Comparison of ENCODE assay signal across 2 cellular contexts in genomic region chr14:37583358-37584210, GRCh38.
A peak's percentile ranks its signal among the peaks of the same experiment; 100 is the strongest.
TF ChIP-seq lines count a peak whose summit lies in the region.

No MANE protein-coding gene starts in this region.

TF ChIP-seq in A549, 52 proteins besides CTCF, POLR2A, EP300 and RAD21:
- TF ChIP-seq ATOH8 (CRISPR knock-in tag; IDR thresholded peaks at IDR 0.05; ENCODE audit: low read depth) (no peak), ELK1 (IDR thresholded peaks at IDR 0.05; ENCODE audit: low read depth, low read length) (no peak), PHF8 (IDR thresholded peaks at IDR 0.05; ENCODE audit: borderline replicate concordance, low read depth) (peak; percentile 56; the same call in 1 of the 2 replicates), HEYL (CRISPR knock-in tag; IDR thresholded peaks at IDR 0.05) (no peak), BCL3 (IDR thresholded peaks at IDR 0.05) (peak; percentile 47; the same call in 2 of the 3 replicates), POLR2AphosphoS2 (conservative IDR thresholded peaks at IDR 0.05; ENCODE audit: low read length) (no peak), HOXB13 (CRISPR knock-in tag; IDR thresholded peaks at IDR 0.05; ENCODE audit: low read depth) (no peak), KDM1A (IDR thresholded peaks at IDR 0.05; ENCODE audit: low read depth) (no peak), NR3C1 (IDR thresholded peaks at IDR 0.05) (no peak), ZFP36 (IDR thresholded peaks at IDR 0.05; ENCODE audit: borderline replicate concordance, partially characterized antibody) (no peak), E2F6 (IDR thresholded peaks at IDR 0.05; ENCODE audit: borderline replicate concordance, low read depth) (0 out of 2 replicates have a peak, but pooled peaks have one; percentile 34), TP53 (CRISPR knock-in tag; IDR thresholded peaks at IDR 0.05) (no peak), REST (IDR thresholded peaks at IDR 0.05) (no peak), HMGXB4 (CRISPR knock-in tag; IDR thresholded peaks at IDR 0.05; ENCODE audit: borderline replicate concordance) (no peak), MYC (IDR thresholded peaks at IDR 0.05; ENCODE audit: borderline replicate concordance, low read length) (no peak), SMC3 (IDR thresholded peaks at IDR 0.05) (0 out of 3 replicates have a peak, but pooled peaks have one; percentile 6)

TF ChIP-seq in HepG2, 621 proteins besides CTCF, POLR2A, EP300 and RAD21 (continues in another document):
- no peak for TF ChIP-seq TCF12 (IDR thresholded peaks at IDR 0.05)
- TF ChIP-seq TCF12 (CRISPR knock-in tag; IDR thresholded peaks at IDR 0.05) = no peak
- TF ChIP-seq NR0B2 (CRISPR knock-in tag; IDR thresholded peaks at IDR 0.05) = no peak
- TF ChIP-seq ZNF878 (CRISPR knock-in tag; IDR thresholded peaks at IDR 0.05) = no peak
- no peak for TF ChIP-seq ZNF383 (CRISPR knock-in tag; IDR thresholded peaks at IDR 0.05; ENCODE audit: borderline replicate concordance)
- no peak for TF ChIP-seq GPBP1L1 (CRISPR knock-in tag; IDR thresholded peaks at IDR 0.05)
- no peak for TF ChIP-seq ZNF460 (CRISPR knock-in tag; IDR thresholded peaks at IDR 0.05; ENCODE audit: borderline replicate concordance)
- no peak for TF ChIP-seq ZNF780A (CRISPR knock-in tag; IDR thresholded peaks at IDR 0.05)
- TF ChIP-seq SCMH1 (CRISPR knock-in tag; IDR thresholded peaks at IDR 0.05; ENCODE audit: borderline replicate concordance) = no peak
- TF ChIP-seq PRDM15 (CRISPR knock-in tag; IDR thresholded peaks at IDR 0.05) = 0 out of 2 replicates have a peak, but pooled peaks have one; percentile 32
- TF ChIP-seq THAP11 (CRISPR knock-in tag; IDR thresholded peaks at IDR 0.05) = no peak
- TF ChIP-seq ZNF18 (CRISPR knock-in tag; IDR thresholded peaks at IDR 0.05; ENCODE audit: insufficient replicate concordance) = no peak
- TF ChIP-seq ZNF567 (CRISPR knock-in tag; IDR thresholded peaks at IDR 0.05; ENCODE audit: borderline replicate concordance) = 0 out of 2 replicates have a peak, but pooled peaks have one; percentile 41
- peak; percentile 37; the same call in 1 of the 2 replicates for TF ChIP-seq ARNT2 (CRISPR knock-in tag; IDR thresholded peaks at IDR 0.05; ENCODE audit: low read depth)
- no peak for TF ChIP-seq ZNF678 (CRISPR knock-in tag; IDR thresholded peaks at IDR 0.05)
- TF ChIP-seq SNAI1 (CRISPR knock-in tag; IDR thresholded peaks at IDR 0.05; ENCODE audit: borderline replicate concordance) = no peak
- TF ChIP-seq ZNF501 (CRISPR knock-in tag; IDR thresholded peaks at IDR 0.05) = no peak
- TF ChIP-seq ZNF562 (CRISPR knock-in tag; IDR thresholded peaks at IDR 0.05; ENCODE audit: borderline replicate concordance) = no peak
- TF ChIP-seq HNRNPH1 (optimal IDR thresholded peaks at IDR 0.05; ENCODE audit: low read depth, low read length) = no peak
- no peak for TF ChIP-seq E2F5 (CRISPR knock-in tag; conservative IDR thresholded peaks at IDR 0.05)
- 0 out of 2 replicates have a peak, but pooled peaks have one; percentile 26 for TF ChIP-seq ATF5 (CRISPR knock-in tag; IDR thresholded peaks at IDR 0.05; ENCODE audit: low read depth)
- TF ChIP-seq ZNF503 (CRISPR knock-in tag; IDR thresholded peaks at IDR 0.05) = no peak
- no peak for TF ChIP-seq EHMT2 (IDR thresholded peaks at IDR 0.05; ENCODE audit: borderline replicate concordance, low read depth, low read length)
- no peak for TF ChIP-seq NFE2L1 (CRISPR knock-in tag; IDR thresholded peaks at IDR 0.05; ENCODE audit: borderline replicate concordance)
- TF ChIP-seq DR1 (CRISPR knock-in tag; IDR thresholded peaks at IDR 0.05) = 0 out of 2 replicates have a peak, but pooled peaks have one; percentile 38
- TF ChIP-seq ZNF101 (CRISPR knock-in tag; IDR thresholded peaks at IDR 0.05; ENCODE audit: borderline replicate concordance, low read depth) = no peak
- TF ChIP-seq ZHX2 (IDR thresholded peaks at IDR 0.05; ENCODE audit: low read depth) = 0 out of 2 replicates have a peak, but pooled peaks have one; percentile 18
- no peak for TF ChIP-seq ZHX2 (CRISPR knock-in tag; IDR thresholded peaks at IDR 0.05; ENCODE audit: borderline replicate concordance)
- no peak for TF ChIP-seq TBL1XR1 (IDR thresholded peaks at IDR 0.05; ENCODE audit: borderline replicate concordance, low read length, partially characterized antibody)
- no peak for TF ChIP-seq ZNF10 (CRISPR knock-in tag; IDR thresholded peaks at IDR 0.05; ENCODE audit: borderline replicate concordance, low read depth)
- no peak for TF ChIP-seq MLXIP (CRISPR knock-in tag; IDR thresholded peaks at IDR 0.05; ENCODE audit: borderline replicate concordance)
- TF ChIP-seq TCF7 (IDR thresholded peaks at IDR 0.05; ENCODE audit: low read depth) = no peak
- TF ChIP-seq KLF9 (CRISPR knock-in tag; IDR thresholded peaks at IDR 0.05; ENCODE audit: low read depth) = no peak
